In the genomic region with DNA sequence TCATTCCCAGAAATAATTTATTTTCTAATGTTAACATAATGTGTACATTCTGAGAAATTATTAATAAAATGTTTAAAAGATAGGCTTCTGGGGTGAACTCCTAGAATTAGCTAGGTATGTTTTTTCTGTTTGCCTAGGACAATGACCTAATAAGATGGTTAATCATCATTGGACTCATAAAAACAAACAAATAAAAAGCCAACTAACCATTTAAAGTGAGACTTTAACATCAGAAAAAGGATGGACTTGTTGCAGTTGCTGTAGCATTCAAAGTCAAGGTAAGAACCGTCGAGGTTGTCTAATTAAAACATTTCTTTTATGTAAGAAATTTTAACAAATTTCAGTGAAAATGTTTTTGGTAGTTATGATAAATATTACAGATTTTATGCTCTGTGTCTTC, we compare ENCODE assay signal across 38 cellular contexts. TPM values are rescaled to one million over a fixed set of nuclear protein-coding genes. Genes with fewer than 3 reads are reported as not detected.
"Had no signal": no experiment of that assay in that cellular context is flagged by ENCODE, and none has a peak within 500 bp of the region (broad histone marks: within the 10 kb centered on the region; RNA-seq: fewer than 3 reads in every experiment).

Gene SLCO1B3 (plus strand): TSS at position 219 of the 400 bp plus-strand sequence. CDS start 5,034 bp downstream, outside the sequence.

- H3K27me3 Mint-ChIP-seq: memory B cell; naive thymus-derived CD8-positive, alpha-beta T cell; stimulated activated memory B cell treated with anti-CD40 and anti-IgM and Interleukin-4, amounts not matched to agents 10 μg/mL and 1 μg/mL and 100 μg/mL, for 72 hours; stimulated activated naive CD8-positive, alpha-beta T cell treated with anti-CD3 and anti-CD28 coated beads, Interleukin-15, amount 100 ng/mL, for 72 hours had no signal

- H3K27ac Mint-ChIP-seq: memory B cell; naive thymus-derived CD8-positive, alpha-beta T cell; nephron; stimulated activated memory B cell treated with anti-CD40 and anti-IgM and Interleukin-4, amounts not matched to agents 10 μg/mL and 1 μg/mL and 100 μg/mL, for 72 hours had no signal

- H3K4me1 Mint-ChIP-seq: memory B cell; naive thymus-derived CD8-positive, alpha-beta T cell; nephron; neural crest cell; stimulated activated memory B cell treated with anti-CD40 and anti-IgM and Interleukin-4, amounts not matched to agents 10 μg/mL and 1 μg/mL and 100 μg/mL, for 72 hours; stimulated activated naive CD8-positive, alpha-beta T cell treated with anti-CD3 and anti-CD28 coated beads, Interleukin-15, amount 100 ng/mL, for 72 hours had no signal

- H3K27ac ChIP-seq: hepatocyte, left lung, pancreas, prostate gland, sigmoid colon, testis, thyroid gland, transverse colon, upper lobe of left lung, vagina had no signal

- H3K4me3 ChIP-seq: hepatocyte, left lung, lung, mucosa of descending colon, pancreas, prostate gland, sigmoid colon, testis, thyroid gland, transverse colon, upper lobe of left lung, vagina had no signal

- H3K36me3 ChIP-seq: left lung, pancreas, prostate gland, sigmoid colon, thyroid gland, transverse colon, upper lobe of left lung, vagina had no signal

- H3K4me3 Mint-ChIP-seq: memory B cell; naive thymus-derived CD8-positive, alpha-beta T cell; nephron; neural crest cell; stimulated activated memory B cell treated with anti-CD40 and anti-IgM and Interleukin-4, amounts not matched to agents 10 μg/mL and 1 μg/mL and 100 μg/mL, for 72 hours; stimulated activated naive CD8-positive, alpha-beta T cell treated with anti-CD3 and anti-CD28 coated beads, Interleukin-15, amount 100 ng/mL, for 72 hours had no signal

- H3K9me3 ChIP-seq: left lung, mucosa of descending colon, pancreas, prostate gland, sigmoid colon, testis, thyroid gland, transverse colon, upper lobe of left lung, vagina had no signal

- FAIRE-seq: keratinocyte, pancreas, small intestine had no signal

- H3K4me1 ChIP-seq: left lung, pancreas, prostate gland, sigmoid colon, testis, thyroid gland, upper lobe of left lung, vagina had no signal

- H3K9me3 Mint-ChIP-seq: memory B cell; nephron; neural crest cell; stimulated activated memory B cell treated with anti-CD40 and anti-IgM and Interleukin-4, amounts not matched to agents 10 μg/mL and 1 μg/mL and 100 μg/mL, for 72 hours; stimulated activated naive CD8-positive, alpha-beta T cell treated with anti-CD3 and anti-CD28 coated beads, Interleukin-15, amount 100 ng/mL, for 72 hours had no signal

- H3K27me3 ChIP-seq: hepatocyte, left lung, pancreas, sigmoid colon, testis, thyroid gland, transverse colon, upper lobe of left lung, vagina had no signal

- H3K36me3 Mint-ChIP-seq: memory B cell; naive thymus-derived CD8-positive, alpha-beta T cell; stimulated activated memory B cell treated with anti-CD40 and anti-IgM and Interleukin-4, amounts not matched to agents 10 μg/mL and 1 μg/mL and 100 μg/mL, for 72 hours had no signal

- DNase-seq: kidney glomerular epithelial cell; left cardiac atrium; left lung; midbrain; mucosa of descending colon; naive thymus-derived CD8-positive, alpha-beta T cell; nucleus accumbens; pancreas; posterior cingulate gyrus; retina; right cardiac atrium; sigmoid colon; small intestine; stimulated activated CD4-positive, alpha-beta T cell treated with anti-CD3 and anti-CD28 coated beads, Interleukin-1b, Interleukin-23, amount 100 ng/mL, for 48 hours; stimulated activated CD4-positive, alpha-beta T cell treated with anti-CD3 and anti-CD28 coated beads, Interleukin-2, amount 100 ng/mL, for 48 hours; stimulated activated CD4-positive, alpha-beta T cell treated with anti-CD3 and anti-CD28 coated beads, Interleukin-4, amount 100 ng/mL, for 4 hours; stimulated activated CD8-positive, alpha-beta memory T cell treated with anti-CD3 and anti-CD28 coated beads, Interleukin-4, amount 100 ng/mL, for 48 hours; stimulated activated naive CD4-positive, alpha-beta T cell treated with Interleukin-2 at 50 U/mL for 16 hours; stimulated activated naive CD8-positive, alpha-beta T cell treated with anti-CD3 and anti-CD28 coated beads, Interleukin-15, amount 100 ng/mL, for 72 hours; substantia nigra; testis; thyroid gland; transverse colon; upper lobe of left lung had no signal

- ATAC-seq: left cardiac atrium; left lung; mucosa of descending colon; naive thymus-derived CD8-positive, alpha-beta T cell; pancreas; right cardiac atrium; stimulated activated memory B cell treated with anti-CD40 and anti-IgM and Interleukin-4, amounts not matched to agents 10 μg/mL and 1 μg/mL and 100 μg/mL, for 72 hours; stimulated activated naive CD8-positive, alpha-beta T cell treated with anti-CD3 and anti-CD28 coated beads, Interleukin-15, amount 100 ng/mL, for 72 hours had no signal

RNA-seq across cellular contexts. Expression of gene SLCO1B3, which starts in this region (rescaled TPM):
- total RNA-seq: left cardiac atrium; left lung; lower leg skin; mesenteric fat pad; myocyte; naive thymus-derived CD8-positive, alpha-beta T cell; neural crest cell; osteoblast; pancreas; right cardiac atrium; sigmoid colon; urinary bladder; vagina had no signal
- polyA plus RNA-seq: keratinocyte; naive thymus-derived CD8-positive, alpha-beta T cell; right cardiac atrium; small intestine; urinary bladder had no signal
